Comparison of ENCODE assay signal across 14 cellular contexts in genomic region chr17:31397256-31397939, GRCh38.
"Had no signal": no experiment of that assay in that cellular context is flagged by ENCODE, and none has a peak within 500 bp of the region (broad histone marks: within the 10 kb centered on the region; RNA-seq: fewer than 3 reads in every experiment).

No MANE protein-coding gene starts in this region.

- H3K4me1 ChIP-seq: prostate gland had no signal

- H3K4me3 ChIP-seq: heart right ventricle, lung, neural progenitor cell, prostate gland, stomach had no signal

- ATAC-seq: activated naive CD8-positive, alpha-beta T cell treated with anti-CD3 and anti-CD28 coated beads, Interleukin-2, amount 50 U/mL, for 24 hours; heart right ventricle; naive thymus-derived CD4-positive, alpha-beta T cell; stimulated activated memory B cell treated with anti-CD40 and anti-IgM and Interleukin-4, amounts not matched to agents 10 μg/mL and 1 μg/mL and 100 μg/mL, for 72 hours had no signal

- H3K36me3 ChIP-seq: heart right ventricle, neural progenitor cell, prostate gland, stomach had no signal

- DNase-seq: activated CD4-positive, alpha-beta T cell treated with anti-CD3 and anti-CD28 coated beads for 48 hours; activated gamma-delta T cell; activated naive CD4-positive, alpha-beta T cell treated with anti-CD3 and anti-CD28 coated beads, Interleukin-2, amount 50 U/mL, for 16 hours; activated naive CD8-positive, alpha-beta T cell treated with anti-CD3 and anti-CD28 coated beads, Interleukin-2, amount 50 U/mL, for 24 hours; cerebellar nuclear complex; heart right ventricle; trophoblast cell had no signal

- H3K27ac ChIP-seq: heart right ventricle, neural progenitor cell, prostate gland, stomach had no signal

- H3K9me3 Mint-ChIP-seq: activated naive CD8-positive, alpha-beta T cell treated with anti-CD3 and anti-CD28 coated beads, Interleukin-2, amount 50 U/mL, for 24 hours; neural progenitor cell; stimulated activated memory B cell treated with anti-CD40 and anti-IgM and Interleukin-4, amounts not matched to agents 10 μg/mL and 1 μg/mL and 100 μg/mL, for 72 hours; T-helper 1 cell treated with Interleukin-12 subunit alpha and Interleukin-12 subunit beta and Interleukin-4 antibody, amounts not matched to agents 30 μg/mL and 1 μg/mL, for 36 hours had no signal

- H3K36me3 Mint-ChIP-seq: naive thymus-derived CD4-positive, alpha-beta T cell; neural progenitor cell; stimulated activated memory B cell treated with anti-CD40 and anti-IgM and Interleukin-4, amounts not matched to agents 10 μg/mL and 1 μg/mL and 100 μg/mL, for 72 hours had no signal

- H3K9me3 ChIP-seq: heart right ventricle, prostate gland, stomach had no signal

- H3K4me3 Mint-ChIP-seq: activated naive CD8-positive, alpha-beta T cell treated with anti-CD3 and anti-CD28 coated beads, Interleukin-2, amount 50 U/mL, for 24 hours; naive thymus-derived CD4-positive, alpha-beta T cell; neural progenitor cell; stimulated activated memory B cell treated with anti-CD40 and anti-IgM and Interleukin-4, amounts not matched to agents 10 μg/mL and 1 μg/mL and 100 μg/mL, for 72 hours; T-helper 1 cell treated with Interleukin-12 subunit alpha and Interleukin-12 subunit beta and Interleukin-4 antibody, amounts not matched to agents 30 μg/mL and 1 μg/mL, for 36 hours had no signal

- H3K27ac Mint-ChIP-seq: activated naive CD8-positive, alpha-beta T cell treated with anti-CD3 and anti-CD28 coated beads, Interleukin-2, amount 50 U/mL, for 24 hours; naive thymus-derived CD4-positive, alpha-beta T cell; neural progenitor cell; stimulated activated memory B cell treated with anti-CD40 and anti-IgM and Interleukin-4, amounts not matched to agents 10 μg/mL and 1 μg/mL and 100 μg/mL, for 72 hours; T-helper 1 cell treated with Interleukin-12 subunit alpha and Interleukin-12 subunit beta and Interleukin-4 antibody, amounts not matched to agents 30 μg/mL and 1 μg/mL, for 36 hours had no signal
